Comparison of ENCODE assay signal across 2 cellular contexts in genomic region chr2:35873921-35874320, GRCh38.
TF ChIP-seq lines count a peak whose summit lies in the region.

No MANE protein-coding gene starts in this region.

TF ChIP-seq in GM23338, 12 proteins besides CTCF, POLR2A, EP300 and RAD21:
- TF ChIP-seq ZNF114 (CRISPR knock-in tag; IDR thresholded peaks at IDR 0.05) (no peak), ZNF331 (CRISPR knock-in tag; IDR thresholded peaks at IDR 0.05; ENCODE audit: low read depth) (no peak), EZH2phosphoT487 (IDR thresholded peaks at IDR 0.05; ENCODE audit: unreplicated experiment) (no peak), REST (IDR thresholded peaks at IDR 0.05; ENCODE audit: unreplicated experiment) (no peak), ETS1 (IDR thresholded peaks at IDR 0.05) (no peak), NANOG (IDR thresholded peaks at IDR 0.05; ENCODE audit: borderline replicate concordance) (no peak), EZH2 (IDR thresholded peaks at IDR 0.05; ENCODE audit: low read depth, unreplicated experiment) (no peak), STAT1 (IDR thresholded peaks at IDR 0.05; ENCODE audit: unreplicated experiment) (no peak), POLR2AphosphoS5 (IDR thresholded peaks at IDR 0.05; ENCODE audit: low read depth) (no peak), CREB1 (CRISPR knock-in tag; IDR thresholded peaks at IDR 0.05; ENCODE audit: low read depth) (no peak), JUNB (IDR thresholded peaks at IDR 0.05; ENCODE audit: unreplicated experiment) (no peak), ZNF462 (CRISPR knock-in tag; IDR thresholded peaks at IDR 0.05) (no peak)
TF ChIP-seq in GM23338: peak in this region for 0.

TF ChIP-seq in H1, 55 proteins besides CTCF, POLR2A, EP300 and RAD21:
- no peak for TF ChIP-seq ASH2L (IDR thresholded peaks at IDR 0.05; ENCODE audit: low read length)
- no peak for TF ChIP-seq CTBP2 (IDR thresholded peaks at IDR 0.05; ENCODE audit: borderline replicate concordance, insufficient read depth, insufficient read length, low read length)
- TF ChIP-seq CHD1 (IDR thresholded peaks at IDR 0.05; ENCODE audit: low read depth, low read length) = no peak
- no peak for TF ChIP-seq BACH1 (IDR thresholded peaks at IDR 0.05; ENCODE audit: low read length)
- no peak for TF ChIP-seq ATF3 (IDR thresholded peaks at IDR 0.05; ENCODE audit: insufficient read depth, low read depth, low read length)
- TF ChIP-seq JUN (IDR thresholded peaks at IDR 0.05; ENCODE audit: low read depth, low read length) = no peak
